1 cellular context compared by ENCODE assay signal in genomic region chr17:63841350-63842172, GRCh38.
TF ChIP-seq lines count a peak whose summit lies in the region.

No MANE protein-coding gene starts in this region.

TF ChIP-seq in K562, 482 proteins besides CTCF, POLR2A, EP300 and RAD21 (continues in another document):
- peak; percentile 24 for TF ChIP-seq TAF1 (IDR thresholded peaks at IDR 0.05; ENCODE audit: control insufficient read depth, extremely low read depth, insufficient read depth, low read length, severe bottlenecking)
- TF ChIP-seq HDAC1 (IDR thresholded peaks at IDR 0.05) = 0 out of 4 replicates have a peak, but pooled peaks of 1 of the 2 experiments have one; percentile 15
- 0 out of 6 replicates have a peak, but pooled peaks of 1 of the 3 experiments have one; percentile 15 for TF ChIP-seq ZBTB11 (CRISPR knock-in tag; IDR thresholded peaks at IDR 0.05)
- 0 out of 4 replicates have a peak, but pooled peaks of 1 of the 2 experiments have one; percentile 36 for TF ChIP-seq MNT (conservative IDR thresholded peaks at IDR 0.05)
- 0 out of 2 replicates have a peak, but pooled peaks have one; percentile 40 for TF ChIP-seq ZNF511 (CRISPR knock-in tag; IDR thresholded peaks at IDR 0.05)
- TF ChIP-seq POLR3G (IDR thresholded peaks at IDR 0.05; ENCODE audit: extremely low read depth, insufficient read length, insufficient replicate concordance) = no peak
- TF ChIP-seq ARID4B (CRISPR knock-in tag; IDR thresholded peaks at IDR 0.05) = 0 out of 2 replicates have a peak, but pooled peaks have one; percentile 13
- no peak for TF ChIP-seq YBX1 (IDR thresholded peaks at IDR 0.05)
- TF ChIP-seq MAZ (CRISPR knock-in tag; conservative IDR thresholded peaks at IDR 0.05 in 1 of 2, IDR thresholded peaks at IDR 0.05 in 1 of 2) = peak in 1 of 2 experiments; percentile 30; a peak in 1 of 4 replicates
- peak; percentile 17 for TF ChIP-seq KDM5B (IDR thresholded peaks at IDR 0.05; ENCODE audit: insufficient replicate concordance, low read depth, low read length)
- 0 out of 2 replicates have a peak, but pooled peaks have one; percentile 9 for TF ChIP-seq SRSF3 (IDR thresholded peaks at IDR 0.05; ENCODE audit: insufficient read depth, low read length)
- no peak for TF ChIP-seq OTX1 (CRISPR knock-in tag; IDR thresholded peaks at IDR 0.05)
- TF ChIP-seq ETS1 (conservative IDR thresholded peaks at IDR 0.05; ENCODE audit: control insufficient read depth, low read depth, low read length) = 0 out of 2 replicates have a peak, but pooled peaks have one; percentile 46
- TF ChIP-seq ZBTB9 (CRISPR knock-in tag; IDR thresholded peaks at IDR 0.05) = 0 out of 2 replicates have a peak, but pooled peaks have one; percentile 36
- 0 out of 4 replicates have a peak, but pooled peaks of 1 of the 2 experiments have one; percentile 21 for TF ChIP-seq NRF1 (conservative IDR thresholded peaks at IDR 0.05 in 1 of 2, IDR thresholded peaks at IDR 0.05 in 1 of 2)
- TF ChIP-seq UBTF (IDR thresholded peaks at IDR 0.05; ENCODE audit: borderline replicate concordance in 1 of 2, low read depth in 2 of 2, low read length in 2 of 2) = no peak
- 0 out of 2 replicates have a peak, but pooled peaks have one; percentile 27 for TF ChIP-seq ZBTB17 (CRISPR knock-in tag; IDR thresholded peaks at IDR 0.05)
- TF ChIP-seq SIN3A (IDR thresholded peaks at IDR 0.05; ENCODE audit: borderline replicate concordance in 2 of 2, control insufficient read depth in 1 of 2, low read depth in 2 of 2, low read length in 2 of 2) = peak; percentile 53; a peak in 1 of 4 replicates
- TF ChIP-seq ZNF778 (CRISPR knock-in tag; IDR thresholded peaks at IDR 0.05) = no peak
- 0 out of 2 replicates have a peak, but pooled peaks have one; percentile 6 for TF ChIP-seq SMAD4 (CRISPR knock-in tag; conservative IDR thresholded peaks at IDR 0.05)
- no peak for TF ChIP-seq THRA (IDR thresholded peaks at IDR 0.05)
- peak; percentile 30; the same call in 1 of the 2 replicates for TF ChIP-seq ZNF263 (CRISPR knock-in tag; IDR thresholded peaks at IDR 0.05; ENCODE audit: borderline replicate concordance)
- TF ChIP-seq KAT7 (CRISPR knock-in tag; IDR thresholded peaks at IDR 0.05; ENCODE audit: borderline replicate concordance) = peak; percentile 75; the same call in 1 of the 2 replicates
- TF ChIP-seq ZFP36 (IDR thresholded peaks at IDR 0.05; ENCODE audit: low read depth, low read length, partially characterized antibody) = peak; percentile 50
- 0 out of 2 replicates have a peak, but pooled peaks have one; percentile 20 for TF ChIP-seq MYC (IDR thresholded peaks at IDR 0.05; ENCODE audit: low read depth, low read length)
- TF ChIP-seq MYC (CRISPR knock-in tag; IDR thresholded peaks at IDR 0.05; ENCODE audit: borderline replicate concordance, low read depth) = 0 out of 2 replicates have a peak, but pooled peaks have one; percentile 42
